16 cellular contexts compared by ENCODE assay signal in the genomic region with DNA sequence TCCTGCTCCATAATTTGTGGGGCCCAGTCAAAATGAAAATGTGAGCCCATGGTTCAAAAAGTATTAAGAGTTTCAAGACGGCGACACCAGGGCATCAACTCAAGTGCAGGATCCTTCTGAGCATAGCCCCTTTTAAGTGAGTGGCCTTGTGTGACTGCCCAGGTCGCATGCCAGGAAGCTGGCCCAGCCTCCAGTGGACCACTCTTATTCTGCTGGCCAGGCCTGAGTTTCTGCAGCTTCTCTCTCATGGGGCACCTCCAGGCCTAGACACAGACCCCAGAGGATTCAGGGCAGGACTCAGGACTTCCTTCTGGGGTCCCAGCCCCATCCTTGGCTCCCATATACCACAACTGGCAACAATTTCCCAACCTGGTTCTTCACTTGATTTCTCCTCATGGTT.
DNase-seq lines count a peak whose midpoint lies in the region; ATAC-seq and TF ChIP-seq lines count a peak whose summit lies in the region.
"Had no signal": no experiment of that assay in that cellular context is flagged by ENCODE, and none has a peak within 500 bp of the region (broad histone marks: within the 10 kb centered on the region; RNA-seq: fewer than 3 reads in every experiment).

No MANE protein-coding gene starts in this region.

- in situ Hi-C loops in HAP-1 (cut with MboI; ENCODE audit: low sequenced_read_pairs), result no loop called here

- H3K4me1 ChIP-seq in adipocyte (ENCODE audit: control insufficient read depth, insufficient read depth, low read length) (peaks cover 49% of the 10 kb centered on the region), esophagus muscularis mucosa (peaks cover 69 to 82% (median 72%) of the 10 kb centered on the region in 4 donors), muscle layer of duodenum (ENCODE audit: control insufficient read depth in 1 of 2, insufficient read depth in 2 of 2, low read length in 2 of 2) (peaks cover 0 to 13% of the 10 kb centered on the region in 2 donors), thoracic aorta (ENCODE audit: control insufficient read depth in 1 of 2, low read depth in 2 of 2) (peaks cover 13 to 60% of the 10 kb centered on the region in 2 donors), HAP-1 (no peaks in the 10 kb centered on the region)

- H3K36me3 ChIP-seq in adipocyte (ENCODE audit: control insufficient read depth, insufficient read depth, low read length, severe bottlenecking), result no peaks in the 10 kb centered on the region
- no peaks in the 10 kb centered on the region for H3K36me3 ChIP-seq in esophagus muscularis mucosa
- H3K36me3 ChIP-seq in muscle layer of duodenum (ENCODE audit: control insufficient read depth in 1 of 2, insufficient read depth in 2 of 2, low read length in 2 of 2), result no peaks in the 10 kb centered on the region
- no peaks in the 10 kb centered on the region for H3K36me3 ChIP-seq in thoracic aorta
- H3K36me3 ChIP-seq in HAP-1 (replicated peaks), result no peaks in the 10 kb centered on the region

- DNase-seq in adipocyte (ENCODE audit: low read depth) (no peak), esophagus muscularis mucosa (ENCODE audit: extremely low spot score) (no peak), thoracic aorta (ENCODE audit: low spot score) (no peak), HAP-1 (ENCODE audit: low spot score in 2 of 2) (no peak), NCI-H1105 (lab: John Stamatoyannopoulos, UW) (no peak), NCI-H510A (lab: John Stamatoyannopoulos, UW) (no peak)
- DNase-seq: activated CD4-positive, alpha-beta memory T cell treated with anti-CD3 and anti-CD28 coated beads, Interleukin-2, amount 10 ng/mL, durations not matched to agents 7 days and 5 days; anterior cingulate cortex; Caco-2; left colon; NCI-H526 treated with DMSO at 0.1 percent for 48 hours; retina; stimulated activated CD4-positive, alpha-beta T cell treated with anti-CD3 and anti-CD28 coated beads, Interleukin-4, amount 100 ng/mL, for 24 hours had no signal

- H3K4me3 ChIP-seq in adipocyte (ENCODE audit: low read length) (peak overlapping the region; percentile 2), esophagus muscularis mucosa (no peak overlapping the region), muscle layer of duodenum (ENCODE audit: low read depth in 1 of 2, low read length in 2 of 2) (no peak overlapping the region), thoracic aorta (no peak overlapping the region), HAP-1 (no peak overlapping the region)
- H3K4me3 ChIP-seq: GM12878 had no signal

- TF ChIP-seq EP300 in esophagus muscularis mucosa (IDR thresholded peaks at IDR 0.05), result no peak

- no peak for TF ChIP-seq POLR2A in esophagus muscularis mucosa (IDR thresholded peaks at IDR 0.05; ENCODE audit: low read depth)

- no peak for TF ChIP-seq CTCF in esophagus muscularis mucosa (IDR thresholded peaks at IDR 0.05)
- TF ChIP-seq CTCF in thoracic aorta (IDR thresholded peaks at IDR 0.05), result no peak

- 86% methylated on average over 3 of the region's 3 CpGs for whole genome bisulfite sequencing in esophagus muscularis mucosa

- intact Hi-C loops in esophagus muscularis mucosa (cut with DNase I), result no loop called here

- no peaks in the 10 kb centered on the region for H3K27me3 ChIP-seq in adipocyte (replicated peaks; ENCODE audit: control insufficient read depth, insufficient read depth, low read length)
- H3K27me3 ChIP-seq in esophagus muscularis mucosa, result no peaks in the 10 kb centered on the region
- H3K27me3 ChIP-seq in muscle layer of duodenum (ENCODE audit: low read depth, low read length), result no peaks in the 10 kb centered on the region
- no peaks in the 10 kb centered on the region for H3K27me3 ChIP-seq in thoracic aorta (replicated peaks; ENCODE audit: insufficient read depth)
- no peaks in the 10 kb centered on the region for H3K27me3 ChIP-seq in HAP-1 (ENCODE audit: low read depth)

- peak overlapping the region; percentile 76 to 84 (median 81) for H3K27ac ChIP-seq in esophagus muscularis mucosa (replicated peaks in 1 of 4)
- peak overlapping the region; percentile 33 for H3K27ac ChIP-seq in muscle layer of duodenum (ENCODE audit: low read length)
- H3K27ac ChIP-seq in thoracic aorta, result peak overlapping the region; percentile 75 to 85
- H3K27ac ChIP-seq: epithelial cell of prostate had no signal

- ATAC-seq in thoracic aorta (ENCODE audit: insufficient number of reproducible peaks, low FRiP score, low read depth), result no peak
- ATAC-seq: GM12878 had no signal

- H3K9me3 ChIP-seq in adipocyte (ENCODE audit: control insufficient read depth, low read length), result no peaks in the 10 kb centered on the region
- no peaks in the 10 kb centered on the region for H3K9me3 ChIP-seq in esophagus muscularis mucosa
- H3K9me3 ChIP-seq in muscle layer of duodenum (ENCODE audit: control insufficient read depth in 1 of 2, low read length in 2 of 2), result no peaks in the 10 kb centered on the region
- no peaks in the 10 kb centered on the region for H3K9me3 ChIP-seq in thoracic aorta
- no peaks in the 10 kb centered on the region for H3K9me3 ChIP-seq in HAP-1
- H3K9me3 ChIP-seq: Caco-2 had no signal

- H3K9ac ChIP-seq in adipocyte (ENCODE audit: low read length), result peak overlapping the region; percentile 82
